In the genomic region with DNA sequence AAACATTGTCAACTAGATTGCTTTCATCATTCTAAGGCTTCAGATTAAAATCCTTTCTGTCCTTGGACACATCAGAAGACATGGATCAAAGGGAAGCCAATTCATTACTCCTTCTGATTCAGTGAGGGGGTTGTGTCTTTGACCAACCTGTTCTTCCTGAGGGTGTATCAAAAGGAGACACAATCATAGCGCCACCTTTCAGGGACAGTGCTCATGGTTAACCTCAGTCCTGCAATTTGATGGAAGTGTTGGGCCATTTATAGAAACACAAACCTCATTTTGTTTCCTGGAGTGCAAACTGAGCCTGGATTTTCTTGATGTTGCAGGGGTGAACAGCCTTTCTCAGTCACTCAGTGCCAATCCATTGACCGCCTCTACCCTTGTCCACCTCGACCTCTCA, we compare ENCODE assay signal across 20 cellular contexts.
"Had no signal": no experiment of that assay in that cellular context is flagged by ENCODE, and none has a peak within 500 bp of the region (broad histone marks: within the 10 kb centered on the region; RNA-seq: fewer than 3 reads in every experiment).

No MANE protein-coding gene starts in this region.

- DNase-seq: activated CD4-positive, alpha-beta memory T cell treated with anti-CD3 and anti-CD28 coated beads for 36 hours; activated CD4-positive, alpha-beta T cell treated with anti-CD3 and anti-CD28 coated beads for 48 hours; activated CD4-positive, CD25-positive, alpha-beta regulatory T cell; activated effector memory CD4-positive, alpha-beta T cell treated with anti-CD3 and anti-CD28 coated beads, Interleukin-2, amount 50 U/mL, for 16 hours; activated naive CD4-positive, alpha-beta T cell treated with anti-CD3 and anti-CD28 coated beads, Interleukin-2, amount 50 U/mL, for 16 hours; activated naive CD8-positive, alpha-beta T cell treated with anti-CD3 and anti-CD28 coated beads, Interleukin-2, amount 50 U/mL, for 24 hours; cortex of kidney; endodermal cell; esophagus squamous epithelium; head of caudate nucleus; hypothalamus; left ventricle myocardium superior; mammary epithelial cell; natural killer cell; sigmoid colon; stimulated activated CD4-positive, alpha-beta T cell treated with anti-CD3 and anti-CD28 coated beads, Interleukin-15, amount 100 ng/mL, for 24 hours; stomach had no signal

- FAIRE-seq: urothelium cell line had no signal

- ATAC-seq: activated naive CD8-positive, alpha-beta T cell treated with anti-CD3 and anti-CD28 coated beads, Interleukin-2, amount 50 U/mL, for 24 hours; gastroesophageal sphincter; left ventricle myocardium superior; natural killer cell; stimulated activated memory B cell treated with anti-CD40 and anti-IgM and Interleukin-4, amounts not matched to agents 10 μg/mL and 1 μg/mL and 100 μg/mL, for 72 hours had no signal
